ENCODE assay signal across 29 cellular contexts in the genomic region with DNA sequence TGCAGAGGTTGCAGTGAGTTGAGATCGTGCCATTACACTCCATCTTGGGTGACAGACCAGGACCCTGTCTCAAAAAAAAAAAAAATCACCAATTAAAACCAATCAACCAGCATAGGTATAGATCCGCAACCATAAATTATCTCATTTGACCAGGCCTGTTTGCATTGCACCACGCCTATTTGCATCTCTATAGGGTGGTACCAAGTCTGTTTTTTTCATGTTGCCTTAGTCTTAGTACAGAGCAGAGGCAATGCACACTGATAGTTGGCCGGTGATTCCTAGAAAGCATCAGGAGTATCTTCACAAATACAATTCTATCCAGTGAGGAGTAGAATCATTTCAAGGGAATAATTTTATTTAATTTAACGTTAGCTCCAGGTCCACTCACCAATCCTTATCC.
"Had no signal": no experiment of that assay in that cellular context is flagged by ENCODE, and none has a peak within 500 bp of the region (broad histone marks: within the 10 kb centered on the region; RNA-seq: fewer than 3 reads in every experiment).

No MANE protein-coding gene starts in this region.

- H3K9me3 Mint-ChIP-seq: activated CD8-positive, alpha-beta T cell treated with anti-CD3 and anti-CD28 coated beads for 36 hours; activated naive CD8-positive, alpha-beta T cell treated with anti-CD3 and anti-CD28 coated beads for 36 hours; activated T-helper 17 cell treated with anti-CD3 and anti-CD28 coated beads, Interleukin-2, amount 50 U/mL, for 72 hours had no signal

- H3K4me3 ChIP-seq: SJCRH30, SK-N-MC had no signal

- H3K4me1 Mint-ChIP-seq: activated naive CD8-positive, alpha-beta T cell treated with anti-CD3 and anti-CD28 coated beads for 36 hours had no signal

- H3K27me3 Mint-ChIP-seq: activated CD8-positive, alpha-beta T cell treated with anti-CD3 and anti-CD28 coated beads for 36 hours; activated T-helper 17 cell treated with anti-CD3 and anti-CD28 coated beads, Interleukin-2, amount 50 U/mL, for 72 hours had no signal

- ATAC-seq: activated CD8-positive, alpha-beta T cell treated with anti-CD3 and anti-CD28 coated beads for 36 hours; activated T-cell treated with anti-CD3 and anti-CD28 coated beads, Interleukin-2, amount 50 U/mL, for 72 hours; activated T-helper 17 cell treated with anti-CD3 and anti-CD28 coated beads, Interleukin-2, amount 50 U/mL, for 72 hours; Panc1 had no signal

- H3K36me3 Mint-ChIP-seq: activated naive CD8-positive, alpha-beta T cell treated with anti-CD3 and anti-CD28 coated beads for 36 hours had no signal

- H3K27ac Mint-ChIP-seq: activated CD8-positive, alpha-beta T cell treated with anti-CD3 and anti-CD28 coated beads for 36 hours; activated naive CD8-positive, alpha-beta T cell treated with anti-CD3 and anti-CD28 coated beads for 36 hours; activated T-cell treated with anti-CD3 and anti-CD28 coated beads, Interleukin-2, amount 50 U/mL, for 72 hours; activated T-helper 17 cell treated with anti-CD3 and anti-CD28 coated beads, Interleukin-2, amount 50 U/mL, for 72 hours had no signal

- H3K4me3 Mint-ChIP-seq: activated CD8-positive, alpha-beta T cell treated with anti-CD3 and anti-CD28 coated beads for 36 hours; activated naive CD8-positive, alpha-beta T cell treated with anti-CD3 and anti-CD28 coated beads for 36 hours; activated T-cell treated with anti-CD3 and anti-CD28 coated beads, Interleukin-2, amount 50 U/mL, for 72 hours; activated T-helper 17 cell treated with anti-CD3 and anti-CD28 coated beads, Interleukin-2, amount 50 U/mL, for 72 hours had no signal

- DNase-seq: activated CD4-positive, alpha-beta T cell treated with anti-CD3 and anti-CD28 coated beads for 1 hour; activated CD4-positive, alpha-beta T cell treated with anti-CD3 and anti-CD28 coated beads for 48 hours; activated CD4-positive, CD25-positive, alpha-beta regulatory T cell; activated CD8-positive, alpha-beta T cell treated with anti-CD3 and anti-CD28 coated beads for 36 hours; activated effector memory CD4-positive, alpha-beta T cell treated with anti-CD3 and anti-CD28 coated beads, Interleukin-2, amount 50 U/mL, for 16 hours; activated naive CD4-positive, alpha-beta T cell; activated naive CD4-positive, alpha-beta T cell treated with anti-CD3 and anti-CD28 coated beads, Interleukin-2, amount 50 U/mL, for 16 hours; activated naive CD8-positive, alpha-beta T cell treated with anti-CD3 and anti-CD28 coated beads for 36 hours; activated T-cell treated with anti-CD3 and anti-CD28 coated beads, Interleukin-2, amount 50 U/mL, for 1 hour; activated T-cell treated with anti-CD3 and anti-CD28 coated beads, Interleukin-2, amount 50 U/mL, for 72 hours; amniotic stem cell; brain microvascular endothelial cell; central memory CD4-positive, alpha-beta T cell; Karpas-422; NCI-H1105 treated with DMSO at 0.1 percent for 48 hours; NCI-H1436; NCI-H1694; NCI-H1930; NCI-H2081 treated with DMSO at 0.1 percent for 48 hours; NCI-H226; NCI-H446 treated with DMSO at 0.1 percent for 48 hours; NCI-H524; SHP77; SJCRH30; T1000; WERI-Rb-1 had no signal
